Comparison of ENCODE assay signal across 8 cellular contexts in the genomic region with DNA sequence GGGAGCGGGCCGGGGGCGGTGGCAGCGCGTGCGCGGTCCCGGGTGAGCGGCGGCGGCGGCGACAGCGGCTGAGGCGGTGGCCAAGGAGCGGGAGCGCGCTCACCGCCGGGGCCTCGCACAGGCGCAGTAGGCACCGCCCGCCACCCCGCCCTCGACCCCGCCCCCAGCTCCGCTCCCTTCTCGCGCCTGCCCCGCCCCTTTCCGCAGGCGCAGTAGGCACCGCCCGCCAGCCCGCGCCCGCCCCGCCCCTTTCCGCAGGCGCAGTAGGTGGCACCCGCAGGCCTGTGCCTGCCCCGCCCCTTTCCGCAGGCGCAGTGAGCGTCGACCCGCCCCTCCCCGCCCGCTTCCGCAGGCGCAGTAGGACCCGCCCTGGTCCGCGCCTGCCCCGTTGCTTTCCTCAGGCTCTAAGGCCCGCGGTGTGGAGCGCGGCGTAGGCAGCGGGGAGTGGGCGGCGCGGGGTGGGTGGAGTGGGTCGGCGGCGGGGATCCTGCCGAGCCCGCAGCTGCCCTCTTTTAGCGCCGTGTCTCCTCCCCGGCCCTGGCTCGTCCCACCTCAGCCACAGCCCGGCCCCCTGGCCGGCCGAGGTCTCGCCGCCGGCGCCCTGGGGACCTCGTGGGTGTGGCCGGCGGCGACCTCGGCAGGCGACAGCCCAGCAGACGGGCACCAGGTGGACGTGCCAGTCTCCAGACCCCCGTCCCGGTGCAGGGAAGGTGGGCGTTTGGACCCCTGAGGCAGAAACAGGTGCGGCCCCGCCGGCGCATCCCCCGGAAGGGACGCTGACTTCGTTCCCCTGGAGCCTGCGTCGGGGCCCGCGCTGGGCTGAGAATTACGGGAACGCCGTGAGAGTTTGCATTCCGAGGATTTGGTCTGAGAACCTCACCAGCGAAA. TPM values are rescaled to one million over a fixed set of nuclear protein-coding genes. Genes with fewer than 3 reads are reported as not detected.
DNase-seq lines count a peak whose midpoint lies in the region; ATAC-seq, FAIRE-seq and TF ChIP-seq lines count a peak whose summit lies in the region.

TSS of gene CAMSAP1 (minus strand) at position 101 of the 888 bp plus-strand sequence. CDS start 387 bp downstream, outside the sequence.

- no peak for TF ChIP-seq CTCF in BE2C (IDR thresholded peaks at IDR 0.05; ENCODE audit: low read depth, low read length)
- no peak for TF ChIP-seq CTCF in colonic mucosa (IDR thresholded peaks at IDR 0.05)

- peaks cover 20% of the 10 kb centered on the region for H3K36me3 ChIP-seq in BE2C
- H3K36me3 ChIP-seq in colonic mucosa, result no peaks in the 10 kb centered on the region

- ATAC-seq in HG03442 (IDR thresholded peaks at IDR 0.05; ENCODE audit: unreplicated experiment), result peak; percentile 73

- peak; percentile 49 for FAIRE-seq in GM19239 (lab: Jason Lieb, UNC)

- peak within 1 kb of the TSS; percentile 76 for H3K27ac ChIP-seq in colonic mucosa
- H3K27ac ChIP-seq in layer of hippocampus (ENCODE audit: low read depth, low read length), result peak within 1 kb of the TSS; percentile 57

- H3K9me3 ChIP-seq in BE2C (no peaks in the 10 kb centered on the region; the same call in 1 of the 2 replicates), colonic mucosa (no peaks in the 10 kb centered on the region)

- DNase-seq in BE2C (peak; percentile 96), GM19239 (ENCODE audit: insufficient read length, low spot score) (peak; percentile 91), NCI-H524 treated with DMSO at 0.1 percent for 48 hours (lab: John Stamatoyannopoulos, UW) (peak; percentile 45), colonic mucosa (peak; percentile 91)
- DNase-seq in activated CD4-positive, alpha-beta T cell treated with anti-CD3 and anti-CD28 coated beads for 48 hours, result peak; percentile 95
- peak; percentile 77 to 93 (median 90) for DNase-seq in stimulated activated CD4-positive, alpha-beta T cell treated with anti-CD3 and anti-CD28 coated beads, Interleukin-1b, Interleukin-23, amount 100 ng/mL, for 24 hours (ENCODE audit: low read depth in 4 of 4, low spot score in 1 of 4)

- peak within 1 kb of the TSS; percentile 84 for H3K4me3 ChIP-seq in BE2C (ENCODE audit: low read depth, low read length)
- H3K4me3 ChIP-seq in colonic mucosa, result peak within 1 kb of the TSS; percentile 85

- intact Hi-C loops in colonic mucosa (cut with DNase I), result no loop called here

- H3K4me1 ChIP-seq in BE2C, result peaks cover 5% of the 10 kb centered on the region; the same call in 1 of the 2 replicates
- peaks cover 11% of the 10 kb centered on the region for H3K4me1 ChIP-seq in colonic mucosa

- no peaks in the 10 kb centered on the region for H3K27me3 ChIP-seq in BE2C
- H3K27me3 ChIP-seq in colonic mucosa, result no peaks in the 10 kb centered on the region
- no peaks in the 10 kb centered on the region for H3K27me3 ChIP-seq in layer of hippocampus (ENCODE audit: control insufficient read depth, insufficient read depth, low read length)

- H3K9ac ChIP-seq in colonic mucosa (ENCODE audit: low read depth in 2 of 2, low read length in 2 of 2), result peak within 1 kb of the TSS; percentile 66

RNA-seq across cellular contexts. Expression of gene CAMSAP1, which starts in this region (rescaled TPM):
- polyA plus RNA-seq in BE2C (2012; ENCODE audit: insufficient read depth, insufficient read length, low read depth), result 42.9 TPM
- total RNA-seq in colonic mucosa, result 10 to 100 TPM; 14.0 to 14.4 TPM

Comparison
In these comparisons a context has a peak if more than half of its experiments do, and no peak if none do; other contexts are left out.
1. Peak in every context shown above with its lines: DNase-seq, ATAC-seq, H3K4me3 ChIP-seq and H3K27ac ChIP-seq.
2. DNase-seq: peak in every context shown above with its lines; median percentile 96 in BE2C; 95 in activated CD4-positive, alpha-beta T cell treated with anti-CD3 and anti-CD28 coated beads for 48 hours; 91 in GM19239; 91 in colonic mucosa; 90 in stimulated activated CD4-positive, alpha-beta T cell treated with anti-CD3 and anti-CD28 coated beads, Interleukin-1b, Interleukin-23, amount 100 ng/mL, for 24 hours; 45 in NCI-H524 treated with DMSO at 0.1 percent for 48 hours.